In genomic region chr14:55715889-55716288, GRCh38 we compare ENCODE assay signal across 13 cellular contexts.
A peak's percentile ranks its signal among the peaks of the same experiment; 100 is the strongest.
DNase-seq lines count a peak whose midpoint lies in the region; ATAC-seq, FAIRE-seq and TF ChIP-seq lines count a peak whose summit lies in the region.
"Had no signal": no experiment of that assay in that cellular context is flagged by ENCODE, and none has a peak within 500 bp of the region (broad histone marks: within the 10 kb centered on the region; RNA-seq: fewer than 3 reads in every experiment).

No MANE protein-coding gene starts in this region.

- ATAC-seq in Right ventricle myocardium inferior, result peak; percentile 86
- ATAC-seq in foreskin keratinocyte, result peak; percentile 55
- no peak for ATAC-seq in activated naive CD8-positive, alpha-beta T cell treated with anti-CD3 and anti-CD28 coated beads, Interleukin-2, amount 50 U/mL, for 24 hours
- ATAC-seq: esophagus mucosa, K562 had no signal

- POLR2A ChIA-PET in activated CD4-positive, alpha-beta memory T cell treated with anti-CD3 and anti-CD28 coated beads, Interleukin-2, amount 10 ng/mL, durations not matched to agents 7 days and 5 days (lab: Charles Lee), result no interaction called here

- H3K4me1 ChIP-seq in left ventricle myocardium inferior (peaks cover 8% of the 10 kb centered on the region), foreskin keratinocyte (no peaks in the 10 kb centered on the region)

- no peaks in the 10 kb centered on the region for H3K9me3 ChIP-seq in left ventricle myocardium inferior (replicated peaks)

- no peaks in the 10 kb centered on the region for H3K36me3 ChIP-seq in left ventricle myocardium inferior

- DNase-seq in Right ventricle myocardium inferior (ENCODE audit: missing footprints) (no peak), left ventricle myocardium inferior (no peak), LHCN-M2 (ENCODE audit: low read depth) (peak; percentile 89), foreskin keratinocyte (peak; percentile 23 to 39), urothelium cell line (ENCODE audit: low spot score) (peak; percentile 66), NCI-H526 treated with DMSO at 0.1 percent for 48 hours (lab: John Stamatoyannopoulos, UW) (no peak)
- DNase-seq in activated CD4-positive, alpha-beta memory T cell treated with anti-CD3 and anti-CD28 coated beads, Interleukin-2, amount 10 ng/mL, durations not matched to agents 7 days and 5 days, result no peak
- no peak for DNase-seq in activated naive CD8-positive, alpha-beta T cell treated with anti-CD3 and anti-CD28 coated beads, Interleukin-2, amount 50 U/mL, for 24 hours
- DNase-seq: AML-193 had no signal

- H3K36me3 Mint-ChIP-seq in activated CD4-positive, alpha-beta memory T cell treated with anti-CD3 and anti-CD28 coated beads, Interleukin-2, amount 10 ng/mL, durations not matched to agents 7 days and 5 days (ENCODE audit: low read depth), result no peaks in the 10 kb centered on the region
- H3K36me3 Mint-ChIP-seq in activated naive CD8-positive, alpha-beta T cell treated with anti-CD3 and anti-CD28 coated beads, Interleukin-2, amount 50 U/mL, for 24 hours (ENCODE audit: low read depth), result no peaks in the 10 kb centered on the region

- no peaks in the 10 kb centered on the region for H3K27me3 Mint-ChIP-seq in activated CD4-positive, alpha-beta memory T cell treated with anti-CD3 and anti-CD28 coated beads, Interleukin-2, amount 10 ng/mL, durations not matched to agents 7 days and 5 days
- no peaks in the 10 kb centered on the region for H3K27me3 Mint-ChIP-seq in activated naive CD8-positive, alpha-beta T cell treated with anti-CD3 and anti-CD28 coated beads, Interleukin-2, amount 50 U/mL, for 24 hours

- no peaks in the 10 kb centered on the region for H3K4me1 Mint-ChIP-seq in activated CD4-positive, alpha-beta memory T cell treated with anti-CD3 and anti-CD28 coated beads, Interleukin-2, amount 10 ng/mL, durations not matched to agents 7 days and 5 days
- no peaks in the 10 kb centered on the region for H3K4me1 Mint-ChIP-seq in activated naive CD8-positive, alpha-beta T cell treated with anti-CD3 and anti-CD28 coated beads, Interleukin-2, amount 50 U/mL, for 24 hours

- H3K27me3 ChIP-seq in left ventricle myocardium inferior (ENCODE audit: low read depth), result no peaks in the 10 kb centered on the region
- H3K27me3 ChIP-seq in foreskin keratinocyte, result peaks cover 10% of the 10 kb centered on the region

- CTCF ChIA-PET in activated CD4-positive, alpha-beta memory T cell treated with anti-CD3 and anti-CD28 coated beads, Interleukin-2, amount 10 ng/mL, durations not matched to agents 7 days and 5 days (lab: Charles Lee), result interaction anchor here (1.8 kb wide), 1 partner anchor 16 kb away, joined by 6 read pairs; no protein-coding TSS in a partner anchor

- H3K27ac ChIP-seq in left ventricle myocardium inferior (replicated peaks) (no peak overlapping the region), foreskin keratinocyte (no peak overlapping the region)

- no peak overlapping the region for H3K27ac Mint-ChIP-seq in activated CD4-positive, alpha-beta memory T cell treated with anti-CD3 and anti-CD28 coated beads, Interleukin-2, amount 10 ng/mL, durations not matched to agents 7 days and 5 days
- no peak overlapping the region for H3K27ac Mint-ChIP-seq in activated naive CD8-positive, alpha-beta T cell treated with anti-CD3 and anti-CD28 coated beads, Interleukin-2, amount 50 U/mL, for 24 hours
- H3K27ac Mint-ChIP-seq: activated T-helper 2 cell treated with anti-CD3 and anti-CD28 coated beads, Interferon-gamma antibody, Interleukin-2, Interleukin-4, amounts not matched to agents 10 μg/mL and 5 μg/mL and 100 μg/mL, durations not matched to agents 14 hours and 24 hours and 36 hours; nephron had no signal

- TF ChIP-seq CTCF in left ventricle myocardium inferior (IDR thresholded peaks at IDR 0.05; ENCODE audit: borderline replicate concordance) (no peak), foreskin keratinocyte (conservative IDR thresholded peaks at IDR 0.05) (no peak)

- no peak overlapping the region for H3K4me3 Mint-ChIP-seq in activated CD4-positive, alpha-beta memory T cell treated with anti-CD3 and anti-CD28 coated beads, Interleukin-2, amount 10 ng/mL, durations not matched to agents 7 days and 5 days
- H3K4me3 Mint-ChIP-seq in activated naive CD8-positive, alpha-beta T cell treated with anti-CD3 and anti-CD28 coated beads, Interleukin-2, amount 50 U/mL, for 24 hours, result no peak overlapping the region
- H3K4me3 Mint-ChIP-seq: nephron had no signal

- H3K9me3 Mint-ChIP-seq in activated CD4-positive, alpha-beta memory T cell treated with anti-CD3 and anti-CD28 coated beads, Interleukin-2, amount 10 ng/mL, durations not matched to agents 7 days and 5 days, result no peaks in the 10 kb centered on the region
- no peaks in the 10 kb centered on the region for H3K9me3 Mint-ChIP-seq in activated naive CD8-positive, alpha-beta T cell treated with anti-CD3 and anti-CD28 coated beads, Interleukin-2, amount 50 U/mL, for 24 hours
- H3K9me3 Mint-ChIP-seq: activated T-helper 2 cell treated with anti-CD3 and anti-CD28 coated beads, Interferon-gamma antibody, Interleukin-2, Interleukin-4, amounts not matched to agents 10 μg/mL and 5 μg/mL and 100 μg/mL, durations not matched to agents 14 hours and 24 hours and 36 hours; nephron had no signal

- H3K4me3 ChIP-seq in left ventricle myocardium inferior, result no peak overlapping the region
- H3K4me3 ChIP-seq: K562 had no signal

- peak; percentile 78 for FAIRE-seq in urothelium cell line (lab: Jason Lieb, UNC)
- FAIRE-seq: K562 had no signal

- intact Hi-C loops in Right ventricle myocardium inferior (cut with DNase I), result loop anchor here (10.0 kb wide), 1 partner anchor 409 kb away; no protein-coding TSS in a partner anchor
- intact Hi-C loops in left ventricle myocardium inferior (cut with micrococcal nuclease), result no loop called here

Comparison
In these comparisons a context has a peak if more than half of its experiments do, and no peak if none do; other contexts are left out.
1. DNase-seq: peak in LHCN-M2 (single experiment), foreskin keratinocyte (2 of 2) and urothelium cell line (single experiment); none in Right ventricle myocardium inferior (single experiment), left ventricle myocardium inferior (single experiment), NCI-H526 treated with DMSO at 0.1 percent for 48 hours (single experiment), activated CD4-positive, alpha-beta memory T cell treated with anti-CD3 and anti-CD28 coated beads, Interleukin-2, amount 10 ng/mL, durations not matched to agents 7 days and 5 days (single experiment) and activated naive CD8-positive, alpha-beta T cell treated with anti-CD3 and anti-CD28 coated beads, Interleukin-2, amount 50 U/mL, for 24 hours (single experiment).